ENCODE assay signal across 8 cellular contexts in the genomic region with DNA sequence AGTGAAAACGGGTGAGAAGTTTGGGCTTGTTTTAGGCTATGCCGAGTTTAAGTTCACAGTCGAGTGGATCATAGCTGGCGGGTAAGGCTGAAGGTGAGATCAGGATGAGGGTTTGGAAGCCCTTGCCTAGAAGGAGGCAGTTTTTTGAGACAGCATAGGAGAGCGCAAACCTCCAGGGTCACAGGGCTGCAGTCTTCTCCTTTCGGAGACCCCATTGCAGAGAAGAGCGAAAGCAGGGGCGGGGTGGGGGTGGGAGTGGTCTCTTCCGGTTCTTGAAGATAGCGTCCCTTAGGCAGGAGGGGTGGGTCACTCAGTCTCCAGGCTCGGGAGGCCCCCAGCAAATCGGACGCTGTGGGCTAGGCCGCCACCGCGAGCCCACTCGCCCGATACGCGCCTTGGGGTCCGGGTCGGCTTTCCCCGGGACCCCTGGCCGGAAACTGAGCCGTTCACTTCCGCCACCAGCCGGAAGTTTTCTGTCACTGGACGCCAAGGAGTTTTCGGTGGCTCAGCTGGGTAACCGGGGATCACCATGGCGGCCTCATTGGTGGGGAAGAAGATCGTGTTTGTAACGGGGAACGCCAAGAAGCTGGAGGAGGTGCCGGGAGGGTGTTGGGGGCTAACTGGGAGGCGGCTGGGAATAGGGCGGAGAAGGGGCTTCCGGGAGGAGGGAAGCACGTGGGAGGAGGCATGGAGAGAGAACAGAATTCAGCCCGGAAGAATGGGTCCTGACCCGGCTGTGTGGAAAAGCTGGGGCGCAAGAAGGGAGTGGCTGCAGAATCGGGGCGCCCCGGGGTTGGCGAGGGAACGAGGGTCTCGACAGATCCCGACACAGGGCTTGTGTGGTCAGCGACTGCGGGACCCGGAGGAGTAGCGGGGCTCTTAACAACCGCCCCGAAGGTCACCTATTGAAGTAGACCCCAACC. TPM values are rescaled to one million over a fixed set of nuclear protein-coding genes. Genes with fewer than 3 reads are reported as not detected.
DNase-seq lines count a peak whose midpoint lies in the region; ATAC-seq and TF ChIP-seq lines count a peak whose summit lies in the region.

A gene (plus strand): TSS at position 476 of the 923 bp plus-strand sequence. CDS start 54 bp downstream, at position 530.

- no peak for TF ChIP-seq EP300 in SK-N-SH (IDR thresholded peaks at IDR 0.05; ENCODE audit: borderline replicate concordance in 1 of 2, low read depth in 1 of 2, low read length in 1 of 2)

- H4K8ac ChIP-seq in trophoblast cell (ENCODE audit: low read depth, low read length) = peak within 1 kb of the TSS; percentile 98

- no peaks in the 10 kb centered on the region for H4K20me1 ChIP-seq in SK-N-SH (ENCODE audit: insufficient read depth)

- H2BK120ac ChIP-seq in trophoblast cell (ENCODE audit: insufficient read depth, low read length, poor library complexity) = peak within 1 kb of the TSS; percentile 55

- no peaks in the 10 kb centered on the region for H3K9me2 ChIP-seq in SK-N-SH

- H3K36me3 ChIP-seq in HUES48 (ENCODE audit: control insufficient read depth, insufficient read depth, low read length) (peaks cover 17% of the 10 kb centered on the region), SK-N-SH (replicated peaks in 1 of 2; ENCODE audit: control insufficient read depth in 1 of 2, insufficient read depth in 2 of 2, low read length in 1 of 2) (peaks cover 6 to 8% of the 10 kb centered on the region in 2 experiments), trophoblast cell (ENCODE audit: control insufficient read depth in 1 of 2, insufficient read depth in 2 of 2, low read length in 2 of 2) (peaks cover 10 to 11% of the 10 kb centered on the region in 2 experiments)

- peak within 1 kb of the TSS; percentile 94 for H3K4me2 ChIP-seq in SK-N-SH
- H3K4me2 ChIP-seq in trophoblast cell (ENCODE audit: low read length) = peak within 1 kb of the TSS; percentile 93

- peak within 1 kb of the TSS; percentile 71 for H3K4ac ChIP-seq in trophoblast cell (ENCODE audit: low read depth, low read length)

- H2BK12ac ChIP-seq in trophoblast cell (ENCODE audit: low read length) = no peak within 1 kb of the TSS

- H2AFZ ChIP-seq in SK-N-SH (ENCODE audit: low read depth) (peak within 1 kb of the TSS; percentile 97), trophoblast cell (ENCODE audit: insufficient read depth, low read length, poor library complexity) (peak within 1 kb of the TSS; percentile 64)

- peak within 1 kb of the TSS; percentile 85 for H3K18ac ChIP-seq in trophoblast cell (ENCODE audit: low read length)

- peak within 1 kb of the TSS; percentile 88 for H4K91ac ChIP-seq in trophoblast cell (ENCODE audit: low read depth, low read length)

- TF ChIP-seq CTCF in GM10248 (IDR thresholded peaks at IDR 0.05; ENCODE audit: control extremely low read depth, extremely low read depth, low read depth, missing control alignments) = no peak
- TF ChIP-seq CTCF in SK-N-SH (IDR thresholded peaks at IDR 0.05) = no peak

- peak within 1 kb of the TSS; percentile 79 for H4K12ac ChIP-seq in trophoblast cell (ENCODE audit: low read depth, low read length)

- POLR2A ChIA-PET in GM10248 (lab: Yijun Ruan, JAX) (no interaction called here), SK-N-SH (lab: Yijun Ruan, JAX) (interaction anchor here (1.5 kb wide), 1 partner anchor 72 kb away, joined by 3 read pairs; no protein-coding TSS in a partner anchor)

- no peak within 1 kb of the TSS for H3K23ac ChIP-seq in trophoblast cell (ENCODE audit: low read length)

- peak within 1 kb of the TSS; percentile 76 for H3K4me3 ChIP-seq in HUES48 (ENCODE audit: low read depth, low read length)
- H3K4me3 ChIP-seq in SK-N-SH (ENCODE audit: low read depth in 2 of 2, low read length in 1 of 2) = peak within 1 kb of the TSS; percentile 71 to 92
- H3K4me3 ChIP-seq in trophoblast cell (ENCODE audit: low read depth, low read length) = peak within 1 kb of the TSS; percentile 88

- intact Hi-C loops in cardiac septum (cut with DNase I) = no loop called here

- H3K9me3 ChIP-seq in HUES48 (ENCODE audit: control insufficient read depth, insufficient read depth, low read length) (no peaks in the 10 kb centered on the region), SK-N-SH (no peaks in the 10 kb centered on the region), trophoblast cell (ENCODE audit: insufficient read depth, low read depth, low read length) (no peaks in the 10 kb centered on the region)

- H3F3A ChIP-seq in SK-N-SH (replicated peaks; ENCODE audit: insufficient read depth) = no peaks in the 10 kb centered on the region

- no peaks in the 10 kb centered on the region for H3K4me1 ChIP-seq in HUES48 (ENCODE audit: control insufficient read depth, insufficient read depth, low read length)
- peaks cover 7 to 12% of the 10 kb centered on the region in 2 experiments; a peak in 1 of 4 replicates for H3K4me1 ChIP-seq in SK-N-SH (ENCODE audit: control insufficient read depth in 1 of 2, insufficient read depth in 2 of 2, low read depth in 1 of 2, low read length in 1 of 2)
- H3K4me1 ChIP-seq in trophoblast cell (ENCODE audit: control insufficient read depth in 1 of 2, insufficient read depth in 2 of 2, low read length in 2 of 2) = peaks cover 11 to 12% of the 10 kb centered on the region in 2 experiments

- ATAC-seq in HG03039 (IDR thresholded peaks at IDR 0.05; ENCODE audit: unreplicated experiment) = no peak

- peak within 1 kb of the TSS; percentile 53 for H2AK5ac ChIP-seq in trophoblast cell (ENCODE audit: low read length)

- 1% methylated on average over 36 of the region's 55 CpGs for WGBS in SK-N-SH (ENCODE audit: low lambda C conversion rate)
- WGBS in trophoblast cell (ENCODE audit: extremely low coverage, insufficient coverage, insufficient read length) = no CpG with 5 or more reads among the region's 55 CpGs

- H3K27me3 ChIP-seq in HUES48 (ENCODE audit: control insufficient read depth, insufficient read depth, low read length) = no peaks in the 10 kb centered on the region
- no peaks in the 10 kb centered on the region for H3K27me3 ChIP-seq in SK-N-SH (ENCODE audit: insufficient read depth)
- no peaks in the 10 kb centered on the region for H3K27me3 ChIP-seq in trophoblast cell (ENCODE audit: insufficient read depth, low read length)

- H3K9ac ChIP-seq in HUES48 (ENCODE audit: low read depth, low read length) = peak within 1 kb of the TSS; percentile 64
- H3K9ac ChIP-seq in SK-N-SH = peak within 1 kb of the TSS; percentile 81
- peak within 1 kb of the TSS; percentile 81 for H3K9ac ChIP-seq in trophoblast cell (ENCODE audit: low read length)

- no peak for TF ChIP-seq RAD21 in SK-N-SH (IDR thresholded peaks at IDR 0.05; ENCODE audit: low read length)

- H3K27ac ChIP-seq in HUES48 (ENCODE audit: low read depth, low read length) (peak within 1 kb of the TSS; percentile 73), SK-N-SH (ENCODE audit: low read depth in 2 of 2, low read length in 1 of 2) (peak within 1 kb of the TSS; percentile 51 to 65), trophoblast cell (ENCODE audit: low read depth, low read length) (peak within 1 kb of the TSS; percentile 13)

- peaks cover 60% of the 10 kb centered on the region for H3K79me2 ChIP-seq in SK-N-SH (ENCODE audit: insufficient read depth)
- H3K79me2 ChIP-seq in trophoblast cell (ENCODE audit: control insufficient read depth, insufficient read depth, low read length, poor library complexity) = peaks cover 15% of the 10 kb centered on the region

- peak within 1 kb of the TSS; percentile 62 for H2BK5ac ChIP-seq in trophoblast cell (ENCODE audit: low read depth, low read length, poor library complexity)

- H3K14ac ChIP-seq in trophoblast cell (ENCODE audit: low read length) = peak within 1 kb of the TSS; percentile 77

- DNase-seq in GM10248 (ENCODE audit: extremely low spot score) (peak; percentile 86), SK-N-SH (peak; percentile 89), cardiac septum (ENCODE audit: low spot score) (no peak), trophoblast cell (peak; percentile 14 to 56), ureter (ENCODE audit: low spot score) (peak; percentile 61)
- DNase-seq in activated naive CD8-positive, alpha-beta T cell treated with anti-CD3 and anti-CD28 coated beads, Interleukin-2, amount 50 U/mL, for 16 hours (ENCODE audit: low read depth, low spot score) = peak; percentile 19

- CTCF ChIA-PET in GM10248 (lab: Yijun Ruan, JAX) = interaction anchor here (1.0 to 3.7 kb wide), 5 partner anchors 9 to 156 kb away, joined by 3 to 20 read pairs (median 11); no protein-coding TSS in a partner anchor
- CTCF ChIA-PET in SK-N-SH (lab: Yijun Ruan, JAX) = interaction anchor here (2.1 to 3.7 kb wide), 2 partner anchors 9 to 107 kb away, joined by 8 to 27 read pairs; no protein-coding TSS in a partner anchor

- peaks cover 13% of the 10 kb centered on the region for H3K79me1 ChIP-seq in trophoblast cell (ENCODE audit: low read length)

TF ChIP-seq in SK-N-SH, 30 proteins besides CTCF, POLR2A, EP300 and RAD21 (continues in another document):
- TF ChIP-seq, protein P1, sequence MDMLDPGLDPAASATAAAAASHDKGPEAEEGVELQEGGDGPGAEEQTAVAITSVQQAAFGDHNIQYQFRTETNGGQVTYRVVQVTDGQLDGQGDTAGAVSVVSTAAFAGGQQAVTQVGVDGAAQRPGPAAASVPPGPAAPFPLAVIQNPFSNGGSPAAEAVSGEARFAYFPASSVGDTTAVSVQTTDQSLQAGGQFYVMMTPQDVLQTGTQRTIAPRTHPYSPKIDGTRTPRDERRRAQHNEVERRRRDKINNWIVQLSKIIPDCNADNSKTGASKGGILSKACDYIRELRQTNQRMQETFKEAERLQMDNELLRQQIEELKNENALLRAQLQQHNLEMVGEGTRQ (IDR thresholded peaks at IDR 0.05; ENCODE audit: borderline replicate concordance, low read depth, low read length) = no peak
- TF ChIP-seq SIN3A (IDR thresholded peaks at IDR 0.05; ENCODE audit: borderline replicate concordance, low read depth, low read length) (peak; percentile 86; the same call in 1 of the 2 replicates), MEF2A (IDR thresholded peaks at IDR 0.05; ENCODE audit: borderline replicate concordance, low read depth) (no peak), RFX5 (IDR thresholded peaks at IDR 0.05; ENCODE audit: low read length) (no peak), MXI1 (IDR thresholded peaks at IDR 0.05; ENCODE audit: low read depth, low read length) (peak; percentile 98), FOXM1 (IDR thresholded peaks at IDR 0.05; ENCODE audit: low read depth) (no peak), CHD2 (IDR thresholded peaks at IDR 0.05; ENCODE audit: low read length, partially characterized antibody) (no peak)
- TF ChIP-seq, protein P2, sequence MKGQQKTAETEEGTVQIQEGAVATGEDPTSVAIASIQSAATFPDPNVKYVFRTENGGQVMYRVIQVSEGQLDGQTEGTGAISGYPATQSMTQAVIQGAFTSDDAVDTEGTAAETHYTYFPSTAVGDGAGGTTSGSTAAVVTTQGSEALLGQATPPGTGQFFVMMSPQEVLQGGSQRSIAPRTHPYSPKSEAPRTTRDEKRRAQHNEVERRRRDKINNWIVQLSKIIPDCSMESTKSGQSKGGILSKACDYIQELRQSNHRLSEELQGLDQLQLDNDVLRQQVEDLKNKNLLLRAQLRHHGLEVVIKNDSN (IDR thresholded peaks at IDR 0.05; ENCODE audit: borderline replicate concordance, low read depth) = 0 out of 2 replicates have a peak, but pooled peaks have one; percentile 36

RNA-seq across cellular contexts. Expression of the gene that starts here (rescaled TPM):
- polyA plus RNA-seq in SK-N-SH (2012; rRNA removed) = 66.7 and 67.7 TPM in 2 replicates
- 49.4 and 56.4 TPM in 2 replicates for polyA plus RNA-seq in SK-N-SH (2012; cell fraction: cytosol; rRNA removed)
- polyA plus RNA-seq in SK-N-SH (2012; cell fraction: nucleus; rRNA removed) = 96.3 and 150 TPM in 2 replicates
- total RNA-seq in cardiac septum (24.1 TPM), ureter (69.7 TPM)
- polyA plus RNA-seq in trophoblast cell (2013) = 39.0 and 40.4 TPM in 2 replicates

Comparison
In these comparisons a context has a peak if more than half of its experiments do, and no peak if none do; other contexts are left out.
1. H3K27ac ChIP-seq: peak in every context shown above with its lines; median percentile 73 in HUES48; 58 in SK-N-SH; 13 in trophoblast cell.